In genomic region chr13:87622921-87623320, GRCh38 we compare ENCODE assay signal across 28 cellular contexts. TPM values are rescaled to one million over a fixed set of nuclear protein-coding genes. Genes with fewer than 3 reads are reported as not detected.
"Had no signal": no experiment of that assay in that cellular context is flagged by ENCODE, and none has a peak within 500 bp of the region (broad histone marks: within the 10 kb centered on the region; RNA-seq: fewer than 3 reads in every experiment).

No MANE protein-coding gene starts in this region.

- H3K36me3 Mint-ChIP-seq: activated naive CD4-positive, alpha-beta T cell treated with anti-CD3 and anti-CD28 coated beads, Interleukin-2, amount 10 ng/mL, durations not matched to agents 7 days and 5 days; immature natural killer cell; naive thymus-derived CD4-positive, alpha-beta T cell; neural progenitor cell; stimulated activated memory B cell treated with anti-CD40 and anti-IgM and Interleukin-4, amounts not matched to agents 10 μg/mL and 1 μg/mL and 100 μg/mL, for 72 hours had no signal

- H3K27me3 Mint-ChIP-seq: activated B cell treated with CpG ODN at 0.5 μM for 24 hours; activated CD4-positive, alpha-beta T cell treated with anti-CD3 and anti-CD28 coated beads for 36 hours; activated naive CD4-positive, alpha-beta T cell treated with anti-CD3 and anti-CD28 coated beads, Interleukin-2, amount 10 ng/mL, durations not matched to agents 7 days and 5 days; naive thymus-derived CD4-positive, alpha-beta T cell; progenitor cell of endocrine pancreas; stimulated activated memory B cell treated with anti-CD40 and anti-IgM and Interleukin-4, amounts not matched to agents 10 μg/mL and 1 μg/mL and 100 μg/mL, for 72 hours had no signal

- H3K4me1 ChIP-seq: foreskin keratinocyte, neural progenitor cell, sigmoid colon, stomach, suprapubic skin, uterus had no signal

- H3K9ac ChIP-seq: neural progenitor cell had no signal

- H3K9me3 ChIP-seq: sigmoid colon, stomach, suprapubic skin, uterus had no signal

- H2AFZ ChIP-seq: neural progenitor cell had no signal

- H3K4me3 ChIP-seq: lung, neural progenitor cell, sigmoid colon, smooth muscle cell, stomach, suprapubic skin, uterus had no signal

- H3K27ac ChIP-seq: brain microvascular endothelial cell, foreskin keratinocyte, neural progenitor cell, sigmoid colon, stomach, suprapubic skin, uterus had no signal

- H3K27me3 ChIP-seq: brain microvascular endothelial cell, foreskin keratinocyte, neural progenitor cell, sigmoid colon, stomach, suprapubic skin had no signal

- H3K4me2 ChIP-seq: neural progenitor cell, smooth muscle cell had no signal

- DNase-seq: activated B cell treated with CpG ODN at 0.5 μM for 24 hours; activated CD4-positive, alpha-beta T cell treated with anti-CD3 and anti-CD28 coated beads for 36 hours; activated CD4-positive, alpha-beta T cell treated with anti-CD3 and anti-CD28 coated beads, Interleukin-2, amount 50 U/mL, for 48 hours; activated effector memory CD4-positive, alpha-beta T cell treated with Interleukin-2 at 50 U/mL for 16 hours; activated naive CD4-positive, alpha-beta T cell treated with anti-CD3 and anti-CD28 coated beads, Interleukin-2, amount 10 ng/mL, durations not matched to agents 7 days and 5 days; activated T-cell treated with anti-CD3 and anti-CD28 coated beads, Interleukin-2, amount 50 U/mL, for 48 hours; amygdala; brain microvascular endothelial cell; caudate nucleus; effector memory CD4-positive, alpha-beta T cell; foreskin keratinocyte; immature natural killer cell; naive thymus-derived CD4-positive, alpha-beta T cell; retina; sigmoid colon; stimulated activated CD4-positive, alpha-beta T cell treated with anti-CD3 and anti-CD28 coated beads, Interleukin-15, amount 100 ng/mL, for 24 hours; stomach; T-helper 9 cell; trophoblast cell; uterus had no signal

- H3K27ac Mint-ChIP-seq: activated B cell treated with CpG ODN at 0.5 μM for 24 hours; activated CD4-positive, alpha-beta T cell treated with anti-CD3 and anti-CD28 coated beads for 36 hours; activated naive CD4-positive, alpha-beta T cell treated with anti-CD3 and anti-CD28 coated beads, Interleukin-2, amount 10 ng/mL, durations not matched to agents 7 days and 5 days; immature natural killer cell; naive thymus-derived CD4-positive, alpha-beta T cell; neural progenitor cell; progenitor cell of endocrine pancreas; stimulated activated memory B cell treated with anti-CD40 and anti-IgM and Interleukin-4, amounts not matched to agents 10 μg/mL and 1 μg/mL and 100 μg/mL, for 72 hours had no signal

- H3K4me3 Mint-ChIP-seq: activated B cell treated with CpG ODN at 0.5 μM for 24 hours; activated CD4-positive, alpha-beta T cell treated with anti-CD3 and anti-CD28 coated beads for 36 hours; activated naive CD4-positive, alpha-beta T cell treated with anti-CD3 and anti-CD28 coated beads, Interleukin-2, amount 10 ng/mL, durations not matched to agents 7 days and 5 days; immature natural killer cell; naive thymus-derived CD4-positive, alpha-beta T cell; neural progenitor cell; stimulated activated memory B cell treated with anti-CD40 and anti-IgM and Interleukin-4, amounts not matched to agents 10 μg/mL and 1 μg/mL and 100 μg/mL, for 72 hours had no signal

- H3K9me3 Mint-ChIP-seq: immature natural killer cell, neural progenitor cell had no signal

- H3K4me1 Mint-ChIP-seq: activated B cell treated with CpG ODN at 0.5 μM for 24 hours; activated CD4-positive, alpha-beta T cell treated with anti-CD3 and anti-CD28 coated beads for 36 hours; activated naive CD4-positive, alpha-beta T cell treated with anti-CD3 and anti-CD28 coated beads, Interleukin-2, amount 10 ng/mL, durations not matched to agents 7 days and 5 days; immature natural killer cell; naive thymus-derived CD4-positive, alpha-beta T cell; neural progenitor cell; stimulated activated memory B cell treated with anti-CD40 and anti-IgM and Interleukin-4, amounts not matched to agents 10 μg/mL and 1 μg/mL and 100 μg/mL, for 72 hours had no signal

- H3K36me3 ChIP-seq: brain microvascular endothelial cell, neural progenitor cell, sigmoid colon, stomach, suprapubic skin, uterus had no signal

- ATAC-seq: activated CD4-positive, alpha-beta T cell treated with anti-CD3 and anti-CD28 coated beads for 36 hours; foreskin keratinocyte; left lobe of liver; naive thymus-derived CD4-positive, alpha-beta T cell; stimulated activated memory B cell treated with anti-CD40 and anti-IgM and Interleukin-4, amounts not matched to agents 10 μg/mL and 1 μg/mL and 100 μg/mL, for 72 hours had no signal

RNA-seq across cellular contexts. Expression of gene SLITRK5, which starts 48.2 kb away (rescaled TPM):
- total RNA-seq: activated B cell treated with CpG ODN at 0.5 μM for 24 hours; activated CD4-positive, alpha-beta T cell treated with anti-CD3 and anti-CD28 coated beads for 36 hours; dermis microvascular lymphatic vessel endothelial cell had no signal
